Comparison of ENCODE assay signal across 9 cellular contexts in the genomic region with DNA sequence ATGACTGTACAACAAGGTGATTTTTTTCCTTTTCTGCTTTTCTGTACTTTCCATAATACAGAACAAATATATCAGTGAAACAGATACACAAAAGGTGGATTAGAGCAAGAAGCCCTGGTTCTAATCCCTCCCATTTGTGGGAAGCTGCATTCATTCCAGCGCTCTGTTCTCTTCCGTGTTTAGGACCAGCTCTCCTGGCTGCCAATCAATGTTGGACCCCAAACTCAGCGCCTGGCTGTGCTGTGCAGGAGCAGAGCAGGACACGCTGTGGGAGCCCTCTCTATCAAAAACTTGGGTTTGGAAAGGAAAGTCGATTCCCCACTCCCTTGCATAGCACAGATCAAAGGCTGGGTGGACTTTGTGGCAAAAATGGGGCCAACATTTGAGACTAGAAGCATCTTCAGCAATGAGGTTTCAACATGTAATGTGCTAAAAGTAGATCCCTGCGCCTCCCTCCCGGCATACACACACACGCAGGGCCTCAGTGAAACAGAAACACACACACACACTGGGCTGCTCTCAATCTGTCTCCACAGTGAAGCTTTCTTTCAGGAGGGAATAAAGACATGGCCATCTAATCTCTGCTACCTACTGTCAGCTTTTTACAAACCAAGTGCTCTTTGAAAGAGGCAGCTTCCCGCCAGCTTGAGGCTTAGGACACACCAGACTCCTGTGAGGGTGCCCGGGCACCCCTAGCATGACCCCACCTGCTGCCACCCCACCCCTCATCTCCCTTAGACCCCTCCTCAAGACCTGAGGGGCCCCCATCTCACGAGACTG. TPM values are rescaled to one million over a fixed set of nuclear protein-coding genes. Genes with fewer than 3 reads are reported as not detected.
DNase-seq lines count a peak whose midpoint lies in the region; ATAC-seq and TF ChIP-seq lines count a peak whose summit lies in the region.
"Had no signal": no experiment of that assay in that cellular context is flagged by ENCODE, and none has a peak within 500 bp of the region (broad histone marks: within the 10 kb centered on the region; RNA-seq: fewer than 3 reads in every experiment).

No MANE protein-coding gene starts in this region.

- DNase-seq in CD8-positive, alpha-beta memory T cell = no peak
- no peak for DNase-seq in T-cell
- DNase-seq in fibroblast of peridontal ligament (ENCODE audit: extremely low read depth) = peak; percentile 65
- no peak for DNase-seq in prostate gland (ENCODE audit: low spot score)
- DNase-seq in SJCRH30 = no peak
- no peak for DNase-seq in NCI-H187 treated with DMSO at 0.1 percent for 48 hours (lab: John Stamatoyannopoulos, UW)

- H3K36me3 Mint-ChIP-seq in CD8-positive, alpha-beta memory T cell = peaks cover 0 to 83% (median 6%) of the 10 kb centered on the region in 3 donors
- peaks cover 44% of the 10 kb centered on the region for H3K36me3 Mint-ChIP-seq in T-cell

- no peaks in the 10 kb centered on the region for H3K9me3 ChIP-seq in CD8-positive, alpha-beta memory T cell (ENCODE audit: low read length)
- no peaks in the 10 kb centered on the region for H3K9me3 ChIP-seq in prostate gland
- no peaks in the 10 kb centered on the region for H3K9me3 ChIP-seq in SJCRH30 (replicated peaks)
- H3K9me3 ChIP-seq: SJSA1 had no signal

- no peaks in the 10 kb centered on the region for H3K9me3 Mint-ChIP-seq in CD8-positive, alpha-beta memory T cell
- no peaks in the 10 kb centered on the region for H3K9me3 Mint-ChIP-seq in T-cell

- H3K4me1 ChIP-seq in CD8-positive, alpha-beta memory T cell (ENCODE audit: insufficient read depth, low read length) = peaks cover 100% of the 10 kb centered on the region
- H3K4me1 ChIP-seq in prostate gland (replicated peaks) (peaks cover 27% of the 10 kb centered on the region), SJCRH30 (peaks cover 17% of the 10 kb centered on the region)

- H3K27me3 ChIP-seq in CD8-positive, alpha-beta memory T cell (ENCODE audit: insufficient read depth, low read length, poor library complexity, severe bottlenecking) = no peaks in the 10 kb centered on the region
- H3K27me3 ChIP-seq in prostate gland (replicated peaks; ENCODE audit: insufficient read depth) (no peaks in the 10 kb centered on the region), SJCRH30 (no peaks in the 10 kb centered on the region)
- H3K27me3 ChIP-seq: SJSA1 had no signal

- peak overlapping the region; percentile 88 to 99 (median 94) for H3K27ac Mint-ChIP-seq in CD8-positive, alpha-beta memory T cell
- peak overlapping the region; percentile 74 to 90 for H3K27ac Mint-ChIP-seq in T-cell

- H3K4me3 ChIP-seq in CD8-positive, alpha-beta memory T cell (ENCODE audit: low read length) = peak overlapping the region; percentile 14
- no peak overlapping the region for H3K4me3 ChIP-seq in prostate gland
- H3K4me3 ChIP-seq in SJCRH30 = no peak overlapping the region
- H3K4me3 ChIP-seq: SJSA1 had no signal

- intact Hi-C loops in prostate gland (cut with DNase I) = no loop called here

- peak overlapping the region; percentile 12 to 85 (median 63) for H3K4me3 Mint-ChIP-seq in CD8-positive, alpha-beta memory T cell
- peak overlapping the region; percentile 31 to 87 (median 46) for H3K4me3 Mint-ChIP-seq in T-cell

- CTCF ChIA-PET in CD8-positive, alpha-beta memory T cell (lab: Charles Lee) = interaction anchor here (0.8 to 1.5 kb wide), 2 partner anchors 11 kb away, joined by 3 to 4 read pairs; no protein-coding TSS in a partner anchor
- CTCF ChIA-PET in T-cell (lab: Charles Lee) = interaction anchor here (1.0 to 1.9 kb wide), 3 partner anchors 8 to 13 kb away, joined by 3 to 4 read pairs (median 4); no protein-coding TSS in a partner anchor

- POLR2A ChIA-PET in CD8-positive, alpha-beta memory T cell (lab: Charles Lee) = interaction anchor here (0.7 to 1.2 kb wide), 2 partner anchors 8 to 13 kb away, joined by 3 to 4 read pairs; partner anchors contain the start of gene WDR1
- POLR2A ChIA-PET in T-cell (lab: Charles Lee) = interaction anchor here (0.7 to 1.5 kb wide), 6 partner anchors 10 to 18 kb away, joined by 3 to 4 read pairs (median 4); partner anchors contain the start of gene WDR1 (in 2 of the 2)

- H3K27ac ChIP-seq in CD8-positive, alpha-beta memory T cell (ENCODE audit: low read depth, low read length) = peak overlapping the region; percentile 41
- H3K27ac ChIP-seq in prostate gland = peak overlapping the region; percentile 71 to 80
- no peak overlapping the region for H3K27ac ChIP-seq in SJCRH30
- H3K27ac ChIP-seq: SJSA1 had no signal

- TF ChIP-seq CTCF in prostate gland (IDR thresholded peaks at IDR 0.05) = no peak

- no peak for TF ChIP-seq POLR2A in prostate gland (IDR thresholded peaks at IDR 0.05)

- H3K4me1 Mint-ChIP-seq in CD8-positive, alpha-beta memory T cell = peaks cover 95 to 100% (median 98%) of the 10 kb centered on the region in 3 donors
- peaks cover 98 to 100% (median 99%) of the 10 kb centered on the region in 3 donors for H3K4me1 Mint-ChIP-seq in T-cell

- ATAC-seq in T-cell (replicated peaks in 1 of 4) (no peak), HG03571 (IDR thresholded peaks at IDR 0.05; ENCODE audit: unreplicated experiment) (no peak), HG03342 (IDR thresholded peaks at IDR 0.05; ENCODE audit: unreplicated experiment) (no peak)

- H3K36me3 ChIP-seq in CD8-positive, alpha-beta memory T cell (ENCODE audit: insufficient read depth, low read length) = peaks cover 40% of the 10 kb centered on the region
- H3K36me3 ChIP-seq in prostate gland (no peaks in the 10 kb centered on the region), SJCRH30 (peaks cover 29% of the 10 kb centered on the region)

- H3K27me3 Mint-ChIP-seq in CD8-positive, alpha-beta memory T cell = no peaks in the 10 kb centered on the region
- H3K27me3 Mint-ChIP-seq in T-cell = no peaks in the 10 kb centered on the region

- 62% methylated on average over 11 of the region's 11 CpGs for WGBS in prostate gland

RNA-seq across cellular contexts. Expression of gene WDR1, which starts 12.2 kb away (rescaled TPM):
- total RNA-seq in CD8-positive, alpha-beta memory T cell = 100 to 1,000 TPM; 409 TPM
- polyA plus RNA-seq in CD8-positive, alpha-beta memory T cell = 377 TPM
- 100 to 1,000 TPM; 268 to 308 (median 304) TPM for total RNA-seq in T-cell
- total RNA-seq in prostate gland = 100 to 1,000 TPM; 127 to 171 TPM
- 95.1 and 95.7 TPM in 2 replicates for total RNA-seq in SJCRH30 (2014; rRNA removed; shearing (Covaris generic))
